ENCODE assay signal across 1 cellular context in the genomic region with DNA sequence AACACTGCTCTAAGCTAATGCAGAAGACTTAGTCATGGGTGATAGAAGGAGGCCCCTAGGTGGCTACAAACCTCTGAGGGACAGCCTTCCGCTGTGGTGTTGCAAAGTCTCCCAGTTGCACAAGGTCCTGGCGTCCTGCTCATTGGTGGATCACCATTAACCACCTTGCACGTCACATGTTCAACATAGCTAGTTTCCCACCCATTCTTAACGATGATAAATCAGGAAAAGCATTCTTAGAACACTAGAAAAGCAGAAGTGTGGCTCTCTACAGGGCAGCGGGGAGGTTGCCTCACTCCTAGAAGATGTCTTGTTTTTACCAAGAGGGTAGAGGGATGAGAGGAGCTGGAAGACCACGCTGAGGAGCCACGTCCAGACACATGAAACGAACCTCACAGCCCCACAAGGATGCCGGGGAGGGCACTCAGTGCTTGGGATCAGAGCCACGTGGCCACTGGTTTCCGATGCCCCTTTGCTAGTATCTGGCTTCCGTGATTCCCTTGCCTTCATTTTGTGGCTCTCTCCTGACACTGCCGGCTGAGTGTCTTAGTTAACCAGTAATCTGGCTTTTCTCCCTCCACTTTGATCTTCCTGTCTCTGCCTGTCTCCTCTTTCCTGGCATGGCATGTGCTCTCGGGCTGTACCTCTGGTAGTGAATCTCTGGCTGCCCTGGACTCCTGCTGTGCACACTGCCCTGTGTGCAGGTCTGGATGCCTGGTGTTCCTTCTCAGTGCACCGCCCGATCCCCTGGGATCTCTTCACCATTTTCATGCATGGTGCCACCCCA.
TF ChIP-seq lines count a peak whose summit lies in the region.

No MANE protein-coding gene starts in this region.

TF ChIP-seq in HepG2, 621 proteins besides CTCF, POLR2A, EP300 and RAD21 (continued from another document and continues in another):
- TF ChIP-seq, protein P1, sequence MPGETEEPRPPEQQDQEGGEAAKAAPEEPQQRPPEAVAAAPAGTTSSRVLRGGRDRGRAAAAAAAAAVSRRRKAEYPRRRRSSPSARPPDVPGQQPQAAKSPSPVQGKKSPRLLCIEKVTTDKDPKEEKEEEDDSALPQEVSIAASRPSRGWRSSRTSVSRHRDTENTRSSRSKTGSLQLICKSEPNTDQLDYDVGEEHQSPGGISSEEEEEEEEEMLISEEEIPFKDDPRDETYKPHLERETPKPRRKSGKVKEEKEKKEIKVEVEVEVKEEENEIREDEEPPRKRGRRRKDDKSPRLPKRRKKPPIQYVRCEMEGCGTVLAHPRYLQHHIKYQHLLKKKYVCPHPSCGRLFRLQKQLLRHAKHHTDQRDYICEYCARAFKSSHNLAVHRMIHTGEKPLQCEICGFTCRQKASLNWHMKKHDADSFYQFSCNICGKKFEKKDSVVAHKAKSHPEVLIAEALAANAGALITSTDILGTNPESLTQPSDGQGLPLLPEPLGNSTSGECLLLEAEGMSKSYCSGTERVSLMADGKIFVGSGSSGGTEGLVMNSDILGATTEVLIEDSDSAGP (CRISPR knock-in tag; IDR thresholded peaks at IDR 0.05; ENCODE audit: borderline replicate concordance): peak; percentile 79; the same call in 1 of the 2 replicates
- no peak; the same call in none of the 2 replicates for TF ChIP-seq ZNF773 (CRISPR knock-in tag; IDR thresholded peaks at IDR 0.05; ENCODE audit: borderline replicate concordance)
- no peak for TF ChIP-seq ZNF510 (CRISPR knock-in tag; IDR thresholded peaks at IDR 0.05; ENCODE audit: low read depth)
- peak; percentile 60; the same call in 1 of the 2 replicates for TF ChIP-seq ZKSCAN8 (CRISPR knock-in tag; IDR thresholded peaks at IDR 0.05; ENCODE audit: borderline replicate concordance)
- 0 out of 2 replicates have a peak, but pooled peaks have one; percentile 33 for TF ChIP-seq HNRNPL (IDR thresholded peaks at IDR 0.05; ENCODE audit: low read depth, low read length)
- TF ChIP-seq ZNF768 (CRISPR knock-in tag; IDR thresholded peaks at IDR 0.05): peak; percentile 61; the same call in 1 of the 2 replicates
- no peak for TF ChIP-seq ZSCAN20 (CRISPR knock-in tag; IDR thresholded peaks at IDR 0.05; ENCODE audit: borderline replicate concordance)
- no peak for TF ChIP-seq RFX1 (IDR thresholded peaks at IDR 0.05)
- peak; percentile 41; the same call in 1 of the 2 replicates for TF ChIP-seq THAP11 (CRISPR knock-in tag; IDR thresholded peaks at IDR 0.05)
- peak; percentile 89 for TF ChIP-seq IRF2 (CRISPR knock-in tag; IDR thresholded peaks at IDR 0.05)
- peak; percentile 21; the same call in 1 of the 2 replicates for TF ChIP-seq ZNF652 (CRISPR knock-in tag; IDR thresholded peaks at IDR 0.05; ENCODE audit: borderline replicate concordance, low read depth)
- TF ChIP-seq DMAP1 (CRISPR knock-in tag; IDR thresholded peaks at IDR 0.05): peak; percentile 65; the same call in 1 of the 2 replicates
- TF ChIP-seq ZNF598 (CRISPR knock-in tag; IDR thresholded peaks at IDR 0.05; ENCODE audit: borderline replicate concordance): peak; percentile 64; the same call in 1 of the 2 replicates
- no peak for TF ChIP-seq NAIF1 (CRISPR knock-in tag; IDR thresholded peaks at IDR 0.05; ENCODE audit: borderline replicate concordance)
- TF ChIP-seq ZNF205 (CRISPR knock-in tag; IDR thresholded peaks at IDR 0.05): peak; percentile 40; the same call in 1 of the 2 replicates
- peak; percentile 52; the same call in 1 of the 2 replicates for TF ChIP-seq ZNF564 (CRISPR knock-in tag; IDR thresholded peaks at IDR 0.05)
- peak; percentile 90 for TF ChIP-seq TCF7 (IDR thresholded peaks at IDR 0.05; ENCODE audit: low read depth)
- TF ChIP-seq ZNF331 (CRISPR knock-in tag; IDR thresholded peaks at IDR 0.05): peak; percentile 90
- TF ChIP-seq ZNF607 (CRISPR knock-in tag; IDR thresholded peaks at IDR 0.05; ENCODE audit: borderline replicate concordance): peak; percentile 97
- TF ChIP-seq ZNF780A (CRISPR knock-in tag; IDR thresholded peaks at IDR 0.05): 0 out of 2 replicates have a peak, but pooled peaks have one; percentile 75
- TF ChIP-seq RARA (CRISPR knock-in tag; IDR thresholded peaks at IDR 0.05): peak; percentile 71
- TF ChIP-seq, protein P2, sequence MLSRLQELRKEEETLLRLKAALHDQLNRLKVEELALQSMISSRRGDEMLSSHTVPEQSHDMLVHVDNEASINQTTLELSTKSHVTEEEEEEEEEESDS (CRISPR knock-in tag; IDR thresholded peaks at IDR 0.05; ENCODE audit: borderline replicate concordance): 0 out of 2 replicates have a peak, but pooled peaks have one; percentile 52
- peak; percentile 52; the same call in 1 of the 2 replicates for TF ChIP-seq ARNTL (CRISPR knock-in tag; IDR thresholded peaks at IDR 0.05)
- TF ChIP-seq ZNF101 (CRISPR knock-in tag; IDR thresholded peaks at IDR 0.05; ENCODE audit: borderline replicate concordance, low read depth): no peak
- TF ChIP-seq FOXP1 (IDR thresholded peaks at IDR 0.05): no peak
- no peak for TF ChIP-seq FOXP1 (CRISPR knock-in tag; IDR thresholded peaks at IDR 0.05)
- TF ChIP-seq FOSL2 (CRISPR knock-in tag; IDR thresholded peaks at IDR 0.05): peak; percentile 70
- TF ChIP-seq, protein P3, sequence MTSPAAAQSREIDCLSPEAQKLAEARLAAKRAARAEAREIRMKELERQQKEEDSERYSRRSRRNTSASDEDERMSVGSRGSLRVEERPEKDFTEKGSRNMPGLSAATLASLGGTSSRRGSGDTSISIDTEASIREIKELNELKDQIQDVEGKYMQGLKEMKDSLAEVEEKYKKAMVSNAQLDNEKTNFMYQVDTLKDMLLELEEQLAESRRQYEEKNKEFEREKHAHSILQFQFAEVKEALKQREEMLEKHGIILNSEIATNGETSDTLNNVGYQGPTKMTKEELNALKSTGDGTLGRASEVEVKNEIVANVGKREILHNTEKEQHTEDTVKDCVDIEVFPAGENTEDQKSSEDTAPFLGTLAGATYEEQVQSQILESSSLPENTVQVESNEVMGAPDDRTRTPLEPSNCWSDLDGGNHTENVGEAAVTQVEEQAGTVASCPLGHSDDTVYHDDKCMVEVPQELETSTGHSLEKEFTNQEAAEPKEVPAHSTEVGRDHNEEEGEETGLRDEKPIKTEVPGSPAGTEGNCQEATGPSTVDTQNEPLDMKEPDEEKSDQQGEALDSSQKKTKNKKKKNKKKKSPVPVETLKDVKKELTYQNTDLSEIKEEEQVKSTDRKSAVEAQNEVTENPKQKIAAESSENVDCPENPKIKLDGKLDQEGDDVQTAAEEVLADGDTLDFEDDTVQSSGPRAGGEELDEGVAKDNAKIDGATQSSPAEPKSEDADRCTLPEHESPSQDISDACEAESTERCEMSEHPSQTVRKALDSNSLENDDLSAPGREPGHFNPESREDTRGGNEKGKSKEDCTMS (CRISPR knock-in tag; conservative IDR thresholded peaks at IDR 0.05): no peak
- TF ChIP-seq, protein P4, sequence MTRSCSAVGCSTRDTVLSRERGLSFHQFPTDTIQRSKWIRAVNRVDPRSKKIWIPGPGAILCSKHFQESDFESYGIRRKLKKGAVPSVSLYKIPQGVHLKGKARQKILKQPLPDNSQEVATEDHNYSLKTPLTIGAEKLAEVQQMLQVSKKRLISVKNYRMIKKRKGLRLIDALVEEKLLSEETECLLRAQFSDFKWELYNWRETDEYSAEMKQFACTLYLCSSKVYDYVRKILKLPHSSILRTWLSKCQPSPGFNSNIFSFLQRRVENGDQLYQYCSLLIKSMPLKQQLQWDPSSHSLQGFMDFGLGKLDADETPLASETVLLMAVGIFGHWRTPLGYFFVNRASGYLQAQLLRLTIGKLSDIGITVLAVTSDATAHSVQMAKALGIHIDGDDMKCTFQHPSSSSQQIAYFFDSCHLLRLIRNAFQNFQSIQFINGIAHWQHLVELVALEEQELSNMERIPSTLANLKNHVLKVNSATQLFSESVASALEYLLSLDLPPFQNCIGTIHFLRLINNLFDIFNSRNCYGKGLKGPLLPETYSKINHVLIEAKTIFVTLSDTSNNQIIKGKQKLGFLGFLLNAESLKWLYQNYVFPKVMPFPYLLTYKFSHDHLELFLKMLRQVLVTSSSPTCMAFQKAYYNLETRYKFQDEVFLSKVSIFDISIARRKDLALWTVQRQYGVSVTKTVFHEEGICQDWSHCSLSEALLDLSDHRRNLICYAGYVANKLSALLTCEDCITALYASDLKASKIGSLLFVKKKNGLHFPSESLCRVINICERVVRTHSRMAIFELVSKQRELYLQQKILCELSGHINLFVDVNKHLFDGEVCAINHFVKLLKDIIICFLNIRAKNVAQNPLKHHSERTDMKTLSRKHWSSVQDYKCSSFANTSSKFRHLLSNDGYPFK (CRISPR knock-in tag; IDR thresholded peaks at IDR 0.05; ENCODE audit: borderline replicate concordance): peak; percentile 61; the same call in 1 of the 2 replicates
- TF ChIP-seq MTA1 (CRISPR knock-in tag; IDR thresholded peaks at IDR 0.05; ENCODE audit: borderline replicate concordance): peak; percentile 54; the same call in 1 of the 2 replicates
- TF ChIP-seq NRL (CRISPR knock-in tag; IDR thresholded peaks at IDR 0.05; ENCODE audit: borderline replicate concordance): peak; percentile 77
- peak; percentile 55 for TF ChIP-seq KDM2A (CRISPR knock-in tag; IDR thresholded peaks at IDR 0.05; ENCODE audit: borderline replicate concordance, low read depth)
- no peak for TF ChIP-seq ZNF34 (CRISPR knock-in tag; IDR thresholded peaks at IDR 0.05; ENCODE audit: borderline replicate concordance)
- TF ChIP-seq MAZ (IDR thresholded peaks at IDR 0.05; ENCODE audit: borderline replicate concordance, low read depth, low read length): no peak
- TF ChIP-seq MAZ (CRISPR knock-in tag; IDR thresholded peaks at IDR 0.05; ENCODE audit: low read depth): peak; percentile 72
- TF ChIP-seq RBM39 (IDR thresholded peaks at IDR 0.05; ENCODE audit: low read depth, low read length, poor library complexity, severe bottlenecking): no peak
- 0 out of 2 replicates have a peak, but pooled peaks have one; percentile 40 for TF ChIP-seq WIZ (CRISPR knock-in tag; IDR thresholded peaks at IDR 0.05)
- 0 out of 2 replicates have a peak, but pooled peaks have one; percentile 9 for TF ChIP-seq ARHGAP35 (CRISPR knock-in tag; IDR thresholded peaks at IDR 0.05; ENCODE audit: borderline replicate concordance)
- TF ChIP-seq, protein P5, sequence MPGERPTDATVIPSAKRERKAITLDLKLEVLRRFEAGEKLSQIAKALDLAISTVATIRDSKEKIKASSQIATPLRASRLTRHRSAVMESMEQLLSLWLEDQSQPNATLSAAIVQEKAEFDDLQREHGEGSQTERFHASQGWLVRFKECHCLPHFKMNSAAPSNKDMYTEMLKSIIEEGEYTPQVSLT (CRISPR knock-in tag; IDR thresholded peaks at IDR 0.05; ENCODE audit: borderline replicate concordance, low read depth): no peak
- TF ChIP-seq SCMH1 (CRISPR knock-in tag; IDR thresholded peaks at IDR 0.05; ENCODE audit: borderline replicate concordance): no peak
- TF ChIP-seq KLF16 (CRISPR knock-in tag; IDR thresholded peaks at IDR 0.05): peak; percentile 47 to 61; a peak in 2 of 4 replicates
- TF ChIP-seq BRF2 (CRISPR knock-in tag; IDR thresholded peaks at IDR 0.05): no peak
- TF ChIP-seq KDM4B (CRISPR knock-in tag; IDR thresholded peaks at IDR 0.05): peak; percentile 71; the same call in 1 of the 2 replicates
- no peak for TF ChIP-seq HNF4G (IDR thresholded peaks at IDR 0.05; ENCODE audit: borderline replicate concordance, low read depth, low read length)
- peak; percentile 46; the same call in 1 of the 2 replicates for TF ChIP-seq HNF4G (CRISPR knock-in tag; IDR thresholded peaks at IDR 0.05; ENCODE audit: borderline replicate concordance, low read depth)
- TF ChIP-seq, protein P6, sequence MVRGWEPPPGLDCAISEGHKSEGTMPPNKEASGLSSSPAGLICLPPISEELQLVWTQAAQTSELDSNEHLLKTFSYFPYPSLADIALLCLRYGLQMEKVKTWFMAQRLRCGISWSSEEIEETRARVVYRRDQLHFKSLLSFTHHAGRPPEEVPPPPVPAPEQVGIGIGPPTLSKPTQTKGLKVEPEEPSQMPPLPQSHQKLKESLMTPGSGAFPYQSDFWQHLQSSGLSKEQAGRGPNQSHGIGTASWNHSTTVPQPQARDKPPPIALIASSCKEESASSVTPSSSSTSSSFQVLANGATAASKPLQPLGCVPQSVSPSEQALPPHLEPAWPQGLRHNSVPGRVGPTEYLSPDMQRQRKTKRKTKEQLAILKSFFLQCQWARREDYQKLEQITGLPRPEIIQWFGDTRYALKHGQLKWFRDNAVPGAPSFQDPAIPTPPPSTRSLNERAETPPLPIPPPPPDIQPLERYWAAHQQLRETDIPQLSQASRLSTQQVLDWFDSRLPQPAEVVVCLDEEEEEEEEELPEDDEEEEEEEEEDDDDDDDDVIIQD (CRISPR knock-in tag; IDR thresholded peaks at IDR 0.05; ENCODE audit: low read depth): peak; percentile 93
- peak; percentile 64; the same call in 1 of the 2 replicates for TF ChIP-seq ZNF12 (CRISPR knock-in tag; IDR thresholded peaks at IDR 0.05)
- no peak for TF ChIP-seq ELK4 (CRISPR knock-in tag; IDR thresholded peaks at IDR 0.05; ENCODE audit: borderline replicate concordance)
- TF ChIP-seq POGK (CRISPR knock-in tag; conservative IDR thresholded peaks at IDR 0.05): 0 out of 2 replicates have a peak, but pooled peaks have one; percentile 25
